8 cellular contexts compared by ENCODE assay signal in the genomic region with DNA sequence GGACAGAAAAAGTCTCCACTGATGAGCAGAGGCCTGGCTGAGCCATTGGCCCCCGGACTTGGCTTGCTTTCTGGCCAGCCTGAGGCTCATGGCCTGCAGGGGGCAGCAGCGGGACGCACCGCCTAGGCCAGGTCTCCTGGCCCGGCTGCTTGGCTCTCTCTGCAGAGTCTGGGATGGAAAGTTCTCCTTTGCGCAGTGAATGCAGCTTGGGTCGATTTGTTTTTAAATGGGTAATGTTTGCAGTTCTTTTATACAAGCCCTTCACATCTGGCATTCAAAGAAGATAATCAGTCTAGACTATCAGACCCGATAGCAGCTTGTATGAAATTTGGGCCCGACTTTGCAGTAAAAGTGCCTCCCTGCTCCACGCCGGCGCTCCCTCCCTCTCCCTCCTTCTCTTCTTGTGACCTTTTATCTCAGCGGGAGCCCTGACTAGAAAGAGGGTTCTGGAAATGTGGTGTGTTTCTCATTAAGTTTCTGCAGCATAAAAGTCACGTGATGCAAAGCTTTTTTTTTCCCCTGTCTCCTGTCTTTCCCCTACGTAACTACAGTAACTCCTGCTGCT. TPM values are rescaled to one million over a fixed set of nuclear protein-coding genes. Genes with fewer than 3 reads are reported as not detected.
DNase-seq lines count a peak whose midpoint lies in the region; ATAC-seq, FAIRE-seq and TF ChIP-seq lines count a peak whose summit lies in the region.

No MANE protein-coding gene starts in this region.

- peak overlapping the region; percentile 67 for H3K4me2 ChIP-seq in GM23248 (ENCODE audit: unreplicated experiment)

- H3K9me3 ChIP-seq in GM23248 (ENCODE audit: low read depth), result no peaks in the 10 kb centered on the region
- H3K9me3 ChIP-seq in iPS-18a (ENCODE audit: control insufficient read depth, low read depth, low read length), result no peaks in the 10 kb centered on the region
- H3K9me3 ChIP-seq in small intestine (ENCODE audit: control insufficient read depth, low read depth), result no peaks in the 10 kb centered on the region

- H3K27me3 ChIP-seq in GM23248 (replicated peaks; ENCODE audit: insufficient read depth) (0 out of 2 replicates have a peak, but pooled peaks cover 3% of the 10 kb centered on the region), iPS-18a (ENCODE audit: control insufficient read depth, insufficient read depth, low read length) (no peaks in the 10 kb centered on the region), small intestine (ENCODE audit: control insufficient read depth in 2 of 2, insufficient read depth in 2 of 2, low read length in 2 of 2) (no peaks in the 10 kb centered on the region)

- H3K4me1 ChIP-seq in GM23248 (ENCODE audit: insufficient read depth) (no peaks in the 10 kb centered on the region), iPS-18a (ENCODE audit: control insufficient read depth, low read depth, low read length) (peaks cover 18% of the 10 kb centered on the region), small intestine (ENCODE audit: control insufficient read depth in 2 of 2, insufficient read depth in 1 of 2, low read depth in 1 of 2, low read length in 1 of 2) (no peaks in the 10 kb centered on the region)

- 0 out of 2 replicates have a peak, but pooled peaks cover 7% of the 10 kb centered on the region for H3F3A ChIP-seq in GM23248 (ENCODE audit: insufficient read depth)

- H3K4me3 ChIP-seq in GM23248 (peak overlapping the region; percentile 53), iPS-18a (ENCODE audit: low read length) (peak overlapping the region; percentile 59), small intestine (ENCODE audit: low read depth in 1 of 2, low read length in 2 of 2) (no peak overlapping the region)

- H2AFZ ChIP-seq in GM23248, result peak overlapping the region; percentile 80

- no peaks in the 10 kb centered on the region for H3K79me2 ChIP-seq in GM23248 (ENCODE audit: insufficient read depth)

- no peaks in the 10 kb centered on the region for H3K36me3 ChIP-seq in GM23248 (ENCODE audit: low read depth)
- H3K36me3 ChIP-seq in iPS-18a (ENCODE audit: control insufficient read depth, low read depth, low read length), result no peaks in the 10 kb centered on the region
- H3K36me3 ChIP-seq in small intestine (ENCODE audit: control insufficient read depth in 2 of 2, insufficient read depth in 2 of 2, low read length in 2 of 2), result no peaks in the 10 kb centered on the region

- H3K27ac ChIP-seq in GM23248 (no peak overlapping the region), VCaP (peak overlapping the region; percentile 32; the same call in 1 of the 2 replicates), iPS-18a (ENCODE audit: low read length) (no peak overlapping the region), small intestine (ENCODE audit: low read depth in 1 of 2, low read length in 1 of 2) (no peak overlapping the region)

- ATAC-seq in HG03039 (IDR thresholded peaks at IDR 0.05; ENCODE audit: unreplicated experiment), result no peak

- in situ Hi-C loops in GM23248 (cut with MboI), result loop anchor here (10.0 to 25.0 kb wide), 3 partner anchors 247 to 1290 kb away; no protein-coding TSS in a partner anchor

- WGBS in GM23248 (ENCODE audit: low coverage in 1 of 2, low lambda C conversion rate in 2 of 2, missing lambda C conversion rate in 2 of 2), 2 experiments, result 7 to 10% methylated on average over 15 of the region's 15 CpGs
- WGBS in small intestine, 3 donors, result 23 to 39% (median 30%) methylated on average over 15 of the region's 15 CpGs

- peak; percentile 98 for TF ChIP-seq CTCF in VCaP (conservative IDR thresholded peaks at IDR 0.05)

- H3K9ac ChIP-seq in GM23248, result no peak overlapping the region
- no peak overlapping the region for H3K9ac ChIP-seq in iPS-18a (ENCODE audit: low read length)

- no peaks in the 10 kb centered on the region for H3K9me2 ChIP-seq in GM23248 (ENCODE audit: insufficient read depth)

- DNase-seq in D341Med (ENCODE audit: low spot score) (peak; percentile 89), GM23248 (peak; percentile 88), NCI-H1105 (lab: John Stamatoyannopoulos, UW) (peak; percentile 17), brain pericyte (ENCODE audit: low read depth, low spot score) (peak; percentile 71), small intestine (peak; percentile 73)

- no peak for FAIRE-seq in small intestine (lab: Jason Lieb, UNC)

- H4K20me1 ChIP-seq in GM23248 (ENCODE audit: insufficient read depth), result no peaks in the 10 kb centered on the region

RNA-seq across cellular contexts. Expression of gene ZNF621, which starts 59.9 kb away (rescaled TPM):
- total RNA-seq in GM23248 (2014; rRNA removed; shearing (Covaris generic)), result 9.6 and 13.4 TPM in 2 replicates
- polyA plus RNA-seq in GM23248 (2016; fragmentation: Nextera tagmentation; extraction: Ambion mirVana), result 7.0 and 7.9 TPM in 2 replicates
- polyA plus RNA-seq in small intestine, result 1 to 10 TPM; 5.4 to 9.4 (median 9.4) TPM

Comparison
In these comparisons a context has a peak if more than half of its experiments do, and no peak if none do; other contexts are left out.
1. DNase-seq: peak in every context shown above with its lines; median percentile 89 in D341Med; 88 in GM23248; 73 in small intestine; 71 in brain pericyte; 17 in NCI-H1105.
2. H3K4me3 ChIP-seq: peak in GM23248 (single experiment) and iPS-18a (single experiment); none in small intestine (0 of 2).